In genomic region chr12:546920-547845, GRCh38 we compare ENCODE assay signal across 8 cellular contexts.
DNase-seq lines count a peak whose midpoint lies in the region; ATAC-seq, FAIRE-seq and TF ChIP-seq lines count a peak whose summit lies in the region.

No MANE protein-coding gene starts in this region.

- DNase-seq in A172 (ENCODE audit: low spot score) (peak; percentile 7), GM12892 (ENCODE audit: insufficient read length) (peak; percentile 95), NCI-H2029 treated with DMSO at 0.1 percent for 48 hours (lab: John Stamatoyannopoulos, UW) (peak; percentile 38), left lobe of liver (ENCODE audit: low spot score) (peak; percentile 70), GF-D8 (lab: John Stamatoyannopoulos, UW) (no peak)
- peak; percentile 52 for DNase-seq in central memory CD4-positive, alpha-beta T cell
- DNase-seq in stimulated activated CD4-positive, alpha-beta T cell treated with anti-CD3 and anti-CD28 coated beads, Interleukin-4, amount 100 ng/mL, for 48 hours (ENCODE audit: low read depth in 2 of 2): peak; percentile 58 to 78

- peak; percentile 68 to 74 for ATAC-seq in activated CD4-positive, CD25-positive, alpha-beta regulatory T cell treated with anti-CD3 and anti-CD28 coated beads, Interleukin-2, amount 50 U/mL, for 24 hours
- ATAC-seq in left lobe of liver: peak; percentile 85

- peak; percentile 88 for FAIRE-seq in GM12892 (lab: Jason Lieb, UNC)

- TF ChIP-seq POLR2A in GM12892 (IDR thresholded peaks at IDR 0.05; ENCODE audit: low read depth, low read length): no peak
